ENCODE assay signal across 8 cellular contexts in genomic region chr15:43509002-43509922, GRCh38. TPM values are rescaled to one million over a fixed set of nuclear protein-coding genes. Genes with fewer than 3 reads are reported as not detected.
DNase-seq lines count a peak whose midpoint lies in the region; ATAC-seq and TF ChIP-seq lines count a peak whose summit lies in the region.

No MANE protein-coding gene starts in this region.

- DNase-seq in NCI-H146 (lab: John Stamatoyannopoulos, UW): peak; percentile 14
- DNase-seq in NCI-H146 treated with DMSO at 0.1 percent for 48 hours (lab: John Stamatoyannopoulos, UW; ENCODE audit: unreplicated experiment): no peak
- DNase-seq in SK-N-DZ (ENCODE audit: low spot score): peak; percentile 60
- peak; percentile 44 for DNase-seq in fibroblast of pulmonary artery (ENCODE audit: low read depth)
- no peak for DNase-seq in NAMALWA (ENCODE audit: low spot score)

- H3K4me3 ChIP-seq in fibroblast of pulmonary artery (replicated peaks; ENCODE audit: low read depth, low read length) (peak overlapping the region; percentile 71), skin epidermis (peak overlapping the region in 2 of 7 experiments; percentile 33 to 43)

- ATAC-seq in HG03025 (IDR thresholded peaks at IDR 0.05; ENCODE audit: low FRiP score, unreplicated experiment) (no peak), HG02938 (IDR thresholded peaks at IDR 0.05; ENCODE audit: unreplicated experiment) (no peak)

- TF ChIP-seq CTCF in fibroblast of pulmonary artery (IDR thresholded peaks at IDR 0.05; ENCODE audit: low read length, missing control alignments): no peak

- peak overlapping the region in 19 of 21 experiments; percentile 18 to 88 (median 78) for H3K27ac ChIP-seq in skin epidermis

RNA-seq across cellular contexts. Expression of gene MAP1A, which starts 8.1 kb away (rescaled TPM):
- polyA plus RNA-seq in SK-N-DZ (2014; cell fraction: cytosol; rRNA removed): 3.2 and 4.2 TPM in 2 replicates
- 1.7 and 1.8 TPM in 2 replicates for polyA plus RNA-seq in SK-N-DZ (2014; cell fraction: nucleus; rRNA removed)

RNA-seq across cellular contexts. Expression of gene TP53BP1, which starts 16.3 kb away (rescaled TPM):
- polyA plus RNA-seq in SK-N-DZ (2014; cell fraction: cytosol; rRNA removed): 30.7 and 31.0 TPM in 2 replicates
- 50.0 and 70.9 TPM in 2 replicates for polyA plus RNA-seq in SK-N-DZ (2014; cell fraction: nucleus; rRNA removed)

Comparison
In these comparisons a context has a peak if more than half of its experiments do, and no peak if none do; other contexts are left out.
1. DNase-seq: peak in NCI-H146 (single experiment), SK-N-DZ (single experiment) and fibroblast of pulmonary artery (single experiment); none in NCI-H146 treated with DMSO at 0.1 percent for 48 hours (single experiment) and NAMALWA (single experiment).